ENCODE assay signal across 14 cellular contexts in the genomic region with DNA sequence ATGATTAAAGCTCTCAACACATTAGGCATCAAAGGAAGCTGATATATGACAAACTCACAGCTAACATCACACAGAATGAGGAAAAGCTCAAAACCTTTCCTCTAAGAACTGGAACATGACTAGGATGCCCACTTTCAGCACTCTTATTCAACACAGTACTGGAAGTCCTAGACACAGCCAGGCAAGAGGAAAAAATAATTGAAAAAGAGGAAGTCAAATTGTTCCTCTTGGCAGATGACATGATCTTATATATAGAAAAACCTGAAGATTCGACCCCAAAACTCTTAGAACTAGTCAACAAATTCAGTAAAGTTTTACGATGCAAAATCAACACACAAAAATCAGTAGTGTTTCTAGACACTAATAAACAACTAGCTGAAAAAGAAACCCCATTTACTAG.
"Had no signal": no experiment of that assay in that cellular context is flagged by ENCODE, and none has a peak within 500 bp of the region (broad histone marks: within the 10 kb centered on the region; RNA-seq: fewer than 3 reads in every experiment).

No MANE protein-coding gene starts in this region.

- H3K4me1 Mint-ChIP-seq: activated naive CD8-positive, alpha-beta T cell treated with anti-CD3 and anti-CD28 coated beads for 36 hours; neural progenitor cell had no signal

- ATAC-seq: activated T-cell treated with anti-CD3 and anti-CD28 coated beads, Interleukin-2, amount 50 U/mL, for 72 hours; effector memory CD8-positive, alpha-beta T cell; lower lobe of right lung; pancreas had no signal

- H3K27me3 Mint-ChIP-seq: activated CD4-positive, alpha-beta memory T cell treated with anti-CD3 and anti-CD28 coated beads for 36 hours; activated naive CD8-positive, alpha-beta T cell treated with anti-CD3 and anti-CD28 coated beads for 36 hours; dendritic cell treated with granulocyte-macrophage colony-stimulating factor and Interleukin-4, amounts not matched to agents 40 ng/mL and 50 ng/mL, for 4 days; effector memory CD8-positive, alpha-beta T cell had no signal

- DNase-seq: activated CD4-positive, alpha-beta memory T cell treated with anti-CD3 and anti-CD28 coated beads for 36 hours; activated gamma-delta T cell treated with Interleukin-2 at 50 U/mL for 16 hours; activated naive CD8-positive, alpha-beta T cell treated with anti-CD3 and anti-CD28 coated beads for 36 hours; activated T-cell treated with anti-CD3 and anti-CD28 coated beads, Interleukin-2, amount 50 U/mL, for 72 hours; brain microvascular endothelial cell; cerebellar nuclear complex; effector memory CD8-positive, alpha-beta T cell; lower lobe of right lung; midbrain; pancreas; small intestine; thyroid gland had no signal

- H3K36me3 Mint-ChIP-seq: activated CD4-positive, alpha-beta memory T cell treated with anti-CD3 and anti-CD28 coated beads for 36 hours; neural progenitor cell had no signal

- H3K4me3 Mint-ChIP-seq: activated CD4-positive, alpha-beta memory T cell treated with anti-CD3 and anti-CD28 coated beads for 36 hours; activated naive CD8-positive, alpha-beta T cell treated with anti-CD3 and anti-CD28 coated beads for 36 hours; activated T-cell treated with anti-CD3 and anti-CD28 coated beads, Interleukin-2, amount 50 U/mL, for 72 hours; dendritic cell treated with granulocyte-macrophage colony-stimulating factor and Interleukin-4, amounts not matched to agents 40 ng/mL and 50 ng/mL, for 4 days; effector memory CD8-positive, alpha-beta T cell; neural progenitor cell had no signal

- H3K27ac Mint-ChIP-seq: activated CD4-positive, alpha-beta memory T cell treated with anti-CD3 and anti-CD28 coated beads for 36 hours; activated naive CD8-positive, alpha-beta T cell treated with anti-CD3 and anti-CD28 coated beads for 36 hours; activated T-cell treated with anti-CD3 and anti-CD28 coated beads, Interleukin-2, amount 50 U/mL, for 72 hours; dendritic cell treated with granulocyte-macrophage colony-stimulating factor and Interleukin-4, amounts not matched to agents 40 ng/mL and 50 ng/mL, for 4 days; effector memory CD8-positive, alpha-beta T cell; neural progenitor cell had no signal
